Comparison of ENCODE assay signal across 15 cellular contexts in genomic region chr6:30518505-30518850, GRCh38. TPM values are rescaled to one million over a fixed set of nuclear protein-coding genes. Genes with fewer than 3 reads are reported as not detected.
DNase-seq lines count a peak whose midpoint lies in the region; TF ChIP-seq lines count a peak whose summit lies in the region.
"Had no signal": no experiment of that assay in that cellular context is flagged by ENCODE, and none has a peak within 500 bp of the region (broad histone marks: within the 10 kb centered on the region; RNA-seq: fewer than 3 reads in every experiment).

No MANE protein-coding gene starts in this region.

- peaks cover 42 to 58% of the 10 kb centered on the region in 2 experiments for H3K4me1 ChIP-seq in neutrophil (ENCODE audit: control insufficient read depth in 1 of 2, insufficient read depth in 1 of 2, low read depth in 1 of 2, low read length in 1 of 2)
- H3K4me1 ChIP-seq: SJCRH30 had no signal

- no peaks in the 10 kb centered on the region for H3K27me3 ChIP-seq in neutrophil
- H3K27me3 ChIP-seq: SJCRH30, stomach had no signal

- TF ChIP-seq CTCF in neutrophil (IDR thresholded peaks at IDR 0.05) = no peak

- peak overlapping the region; percentile 95 for H3K27ac ChIP-seq in neutrophil
- H3K27ac ChIP-seq: GM23248, SJCRH30 had no signal

- peak; percentile 68 for DNase-seq in activated CD8-positive, alpha-beta memory T cell treated with anti-CD3 and anti-CD28 coated beads, Interleukin-2, amount 50 U/mL, for 48 hours
- DNase-seq in activated CD8-positive, alpha-beta memory T cell treated with anti-CD3 and anti-CD28 coated beads, Interleukin-2, amount 50 U/mL, for 4 hours = no peak
- peak; percentile 38 for DNase-seq in Jurkat, Clone E6-1 (ENCODE audit: low read depth, low spot score)
- peak; percentile 42 for DNase-seq in activated naive CD4-positive, alpha-beta T cell treated with anti-CD3 and anti-CD28 coated beads, Interleukin-2, amount 50 U/mL, for 16 hours
- DNase-seq in SW 1271 (lab: John Stamatoyannopoulos, UW) (no peak), GDM1 (lab: John Stamatoyannopoulos, UW) (no peak), NCI-H2227 treated with DMSO at 0.1 percent for 48 hours (lab: John Stamatoyannopoulos, UW) (no peak)
- DNase-seq: GM23248, KG1, NCI-H1417 treated with DMSO at 0.1 percent for 48 hours, NCI-H345, retina, stomach had no signal

- no peaks in the 10 kb centered on the region for H3K9me3 ChIP-seq in neutrophil
- H3K9me3 ChIP-seq: stomach had no signal

- no peak overlapping the region for H3K4me3 ChIP-seq in Jurkat, Clone E6-1 (ENCODE audit: low read length)
- H3K4me3 ChIP-seq in neutrophil (ENCODE audit: low read depth in 1 of 2, low read length in 1 of 2) = no peak overlapping the region
- H3K4me3 ChIP-seq: GM23248, SJCRH30, stomach had no signal

- H3K36me3 ChIP-seq in neutrophil = no peaks in the 10 kb centered on the region
- H3K36me3 ChIP-seq: SJCRH30, stomach had no signal

RNA-seq across cellular contexts. Expression of gene HLA-E, which starts 29.2 kb away (rescaled TPM):
- 67.6 TPM for polyA plus RNA-seq in Jurkat, Clone E6-1 (2012; ENCODE audit: insufficient read depth, insufficient read length)

RNA-seq across cellular contexts. Expression of gene GNL1, which starts 37.8 kb away (rescaled TPM):
- 93.8 TPM for polyA plus RNA-seq in Jurkat, Clone E6-1 (2012; ENCODE audit: insufficient read depth, insufficient read length)

RNA-seq across cellular contexts. Expression of gene PRR3, which starts 38.6 kb away (rescaled TPM):
- 32.5 TPM for polyA plus RNA-seq in Jurkat, Clone E6-1 (2012; ENCODE audit: insufficient read depth, insufficient read length)

RNA-seq across cellular contexts. Expression of gene ABCF1, which starts 52.8 kb away (rescaled TPM):
- 71.5 TPM for polyA plus RNA-seq in Jurkat, Clone E6-1 (2012; ENCODE audit: insufficient read depth, insufficient read length)

Comparison
In these comparisons a context has a peak if more than half of its experiments do, and no peak if none do; other contexts are left out.
1. DNase-seq: peak in activated CD8-positive, alpha-beta memory T cell treated with anti-CD3 and anti-CD28 coated beads, Interleukin-2, amount 50 U/mL, for 48 hours (single experiment), Jurkat, Clone E6-1 (single experiment) and activated naive CD4-positive, alpha-beta T cell treated with anti-CD3 and anti-CD28 coated beads, Interleukin-2, amount 50 U/mL, for 16 hours (single experiment); none in activated CD8-positive, alpha-beta memory T cell treated with anti-CD3 and anti-CD28 coated beads, Interleukin-2, amount 50 U/mL, for 4 hours (single experiment), SW 1271 (0 of 2), GDM1 (single experiment) and NCI-H2227 treated with DMSO at 0.1 percent for 48 hours (single experiment).